ENCODE assay signal across 23 cellular contexts in the genomic region with DNA sequence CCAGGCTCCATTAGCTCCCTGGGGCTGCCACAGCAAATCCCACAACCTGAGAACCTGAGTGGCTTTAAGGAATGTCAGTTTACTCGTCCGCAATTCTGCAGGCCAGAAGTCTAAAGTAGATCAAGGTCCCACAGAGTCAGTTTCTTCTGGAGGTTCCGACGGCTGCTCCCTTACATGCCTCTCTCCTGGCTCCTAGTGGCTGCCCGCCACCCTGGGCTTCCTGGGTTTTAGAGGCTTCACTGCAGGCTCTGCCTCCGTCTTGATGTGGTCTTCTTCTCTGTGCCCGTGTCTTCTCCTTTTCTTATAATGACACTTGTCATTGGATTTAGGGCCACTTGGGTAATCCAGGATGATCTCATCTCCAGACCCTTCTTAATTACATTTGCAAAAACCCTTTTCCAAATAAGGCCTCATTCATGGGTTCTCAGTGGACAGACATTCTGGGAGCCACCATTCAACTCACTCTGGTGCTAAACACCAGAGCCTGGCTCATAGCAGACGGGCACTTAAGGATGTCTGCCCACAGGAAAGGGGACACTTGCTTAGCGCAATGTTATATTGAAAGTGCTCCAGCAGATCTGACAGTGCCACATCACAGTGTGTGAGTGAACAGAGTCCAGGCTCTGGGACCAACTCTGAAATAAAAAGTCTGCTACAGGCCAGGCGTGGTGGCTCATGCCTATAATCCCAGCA.
DNase-seq lines count a peak whose midpoint lies in the region; ATAC-seq and TF ChIP-seq lines count a peak whose summit lies in the region.
"Had no signal": no experiment of that assay in that cellular context is flagged by ENCODE, and none has a peak within 500 bp of the region (broad histone marks: within the 10 kb centered on the region; RNA-seq: fewer than 3 reads in every experiment).

No MANE protein-coding gene starts in this region.

- no peaks in the 10 kb centered on the region for H3K79me2 ChIP-seq in DND-41 (ENCODE audit: insufficient read depth, low read length)

- no peaks in the 10 kb centered on the region for H3K27me3 ChIP-seq in DND-41 (ENCODE audit: insufficient read depth, low read length, poor library complexity)
- H3K27me3 ChIP-seq in WERI-Rb-1 (ENCODE audit: insufficient read depth, low read depth, severe bottlenecking), result no peaks in the 10 kb centered on the region
- H3K27me3 ChIP-seq: ascending aorta, tibial nerve had no signal

- H3K4me3 ChIP-seq in DND-41 (ENCODE audit: low read depth in 1 of 2, low read length in 2 of 2) (no peak overlapping the region), WERI-Rb-1 (ENCODE audit: low read depth, low read length) (no peak overlapping the region)
- H3K4me3 ChIP-seq: ascending aorta, gastroesophageal sphincter, prostate gland, SK-N-MC, tibial nerve had no signal

- no peaks in the 10 kb centered on the region for H3K9me3 ChIP-seq in DND-41 (ENCODE audit: insufficient read depth, low read length, severe bottlenecking)
- no peaks in the 10 kb centered on the region for H3K9me3 ChIP-seq in WERI-Rb-1 (ENCODE audit: severe bottlenecking)
- H3K9me3 ChIP-seq: ascending aorta, Caco-2, gastroesophageal sphincter, prostate gland, tibial nerve had no signal

- H3K27ac ChIP-seq in DND-41 (ENCODE audit: low read length) (no peak overlapping the region), WERI-Rb-1 (no peak overlapping the region)
- H3K27ac ChIP-seq: ascending aorta, gastroesophageal sphincter, prostate gland, SK-N-MC, tibial nerve had no signal

- H3K36me3 ChIP-seq in DND-41 (ENCODE audit: insufficient read depth, low read length), result no peaks in the 10 kb centered on the region
- H3K36me3 ChIP-seq in WERI-Rb-1, result no peaks in the 10 kb centered on the region
- H3K36me3 ChIP-seq: ascending aorta, gastroesophageal sphincter, prostate gland, tibial nerve had no signal

- no peak for ATAC-seq in DND-41 (ENCODE audit: insufficient read depth, low read depth)
- ATAC-seq in HG03354 (IDR thresholded peaks at IDR 0.05; ENCODE audit: poor library complexity, severe bottlenecking, unreplicated experiment), result no peak
- ATAC-seq: activated naive CD4-positive, alpha-beta T cell treated with anti-CD3 and anti-CD28 coated beads, Interleukin-2, amount 50 U/mL, for 72 hours; activated T-cell treated with anti-CD3 and anti-CD28 coated beads, Interleukin-2, amount 50 U/mL, for 72 hours; gastroesophageal sphincter had no signal

- H3K9ac ChIP-seq in DND-41 (ENCODE audit: low read depth, low read length), result no peak overlapping the region

- no peak overlapping the region for H2AFZ ChIP-seq in DND-41 (ENCODE audit: low read depth, low read length)

- no peaks in the 10 kb centered on the region for H4K20me1 ChIP-seq in DND-41 (ENCODE audit: insufficient read depth, low read length)

- no peaks in the 10 kb centered on the region for H3K4me1 ChIP-seq in DND-41 (ENCODE audit: insufficient read depth, low read length)
- H3K4me1 ChIP-seq: ascending aorta, Caco-2, gastroesophageal sphincter, prostate gland, tibial nerve had no signal

- TF ChIP-seq CTCF in DND-41 (IDR thresholded peaks at IDR 0.05; ENCODE audit: borderline replicate concordance, extremely low read depth, low read length, poor library complexity, severe bottlenecking) (peak; percentile 10), WERI-Rb-1 (IDR thresholded peaks at IDR 0.05; ENCODE audit: low read depth, low read length) (peak; percentile 57)

- no peak for DNase-seq in DND-41
- DNase-seq in M059J (ENCODE audit: low read depth), result peak; percentile 2
- DNase-seq in WERI-Rb-1, result peak; percentile 48
- peak; percentile 19 for DNase-seq in left kidney (ENCODE audit: low read depth, low spot score)
- no peak for DNase-seq in SW480 (ENCODE audit: low spot score)
- no peak for DNase-seq in activated naive CD4-positive, alpha-beta T cell treated with anti-CD3 and anti-CD28 coated beads, Interleukin-2, amount 50 U/mL, for 16 hours
- DNase-seq: activated CD8-positive, alpha-beta memory T cell treated with anti-CD3 and anti-CD28 coated beads for 24 hours; activated T-cell treated with anti-CD3 and anti-CD28 coated beads, Interleukin-2, amount 50 U/mL, for 72 hours; Caco-2; left cardiac atrium; midbrain; NCI-H1417 treated with DMSO at 0.1 percent for 48 hours; NCI-H2171; NCI-H69; stimulated activated CD4-positive, alpha-beta T cell treated with anti-CD3 and anti-CD28 coated beads, Interleukin-1b, Interleukin-23, amount 100 ng/mL, for 48 hours; T1000 had no signal

- H3K4me2 ChIP-seq in DND-41 (ENCODE audit: insufficient read depth, low read length), result no peak overlapping the region

Comparison
In these comparisons a context has a peak if more than half of its experiments do, and no peak if none do; other contexts are left out.
1. DNase-seq: peak in M059J (single experiment), WERI-Rb-1 (single experiment) and left kidney (single experiment); none in DND-41 (single experiment), SW480 (single experiment) and activated naive CD4-positive, alpha-beta T cell treated with anti-CD3 and anti-CD28 coated beads, Interleukin-2, amount 50 U/mL, for 16 hours (single experiment).